1 cellular context compared by ENCODE assay signal in the genomic region with DNA sequence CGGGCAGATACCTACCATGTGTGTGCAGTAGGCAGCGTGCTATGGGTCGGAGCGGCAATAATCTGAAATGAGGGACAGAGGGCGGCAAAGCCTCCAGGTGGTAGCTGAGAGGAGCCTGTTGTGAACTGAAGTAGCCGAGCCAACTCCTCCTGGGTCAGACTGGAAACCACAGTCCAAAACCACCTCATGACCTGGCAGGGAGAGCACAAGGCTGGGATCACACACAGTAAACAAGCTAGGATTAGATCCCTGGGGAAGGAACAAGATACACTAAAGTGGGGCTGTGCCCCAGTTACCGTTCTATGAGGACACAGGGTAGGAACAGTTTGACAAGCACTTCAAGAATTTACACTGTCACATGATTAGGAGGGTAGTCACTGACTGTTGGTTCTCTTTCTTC.
TF ChIP-seq lines count a peak whose summit lies in the region.

No MANE protein-coding gene starts in this region.

TF ChIP-seq in SK-N-SH treated with all-trans-retinoic acid at 6 μM for 48 hours, 23 proteins besides CTCF, POLR2A, EP300 and RAD21:
- TF ChIP-seq ZFP30 (CRISPR knock-in tag; IDR thresholded peaks at IDR 0.05) (no peak), ZFP3 (CRISPR knock-in tag; IDR thresholded peaks at IDR 0.05) (no peak), TCF4 (CRISPR knock-in tag; IDR thresholded peaks at IDR 0.05; ENCODE audit: borderline replicate concordance) (no peak), RARB (CRISPR knock-in tag; IDR thresholded peaks at IDR 0.05) (no peak), ESRRG (CRISPR knock-in tag; IDR thresholded peaks at IDR 0.05) (no peak)
